26 cellular contexts compared by ENCODE assay signal in the genomic region with DNA sequence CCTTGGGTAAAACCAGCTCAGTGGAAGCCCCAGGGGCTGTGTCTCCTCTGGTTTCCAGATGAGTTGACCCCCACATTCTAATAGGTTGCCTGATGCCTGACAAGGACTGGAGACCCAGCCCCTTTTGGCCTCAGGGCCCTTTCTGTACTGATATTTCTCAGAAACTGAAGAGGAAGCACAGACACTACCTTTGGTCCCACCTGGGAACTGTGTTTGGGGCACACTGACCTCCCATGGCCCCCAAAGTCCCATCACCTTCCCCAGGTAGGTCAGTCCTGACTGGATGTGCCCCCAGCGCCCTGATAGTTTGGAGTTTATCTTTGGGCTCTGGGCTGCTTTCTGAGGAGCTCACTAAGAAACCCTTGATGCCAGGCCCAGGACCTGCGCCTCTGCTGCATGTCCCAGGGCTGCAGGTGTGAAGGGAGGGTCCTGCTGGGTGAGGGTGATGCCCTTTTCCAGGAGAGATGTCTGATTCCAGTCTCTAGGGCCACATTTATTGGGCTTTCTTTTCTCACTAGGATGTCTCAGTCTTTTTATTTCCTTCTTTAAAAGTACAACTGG.
"Had no signal": no experiment of that assay in that cellular context is flagged by ENCODE, and none has a peak within 500 bp of the region (broad histone marks: within the 10 kb centered on the region; RNA-seq: fewer than 3 reads in every experiment).

No MANE protein-coding gene starts in this region.

- H3K27ac Mint-ChIP-seq: activated CD8-positive, alpha-beta T cell treated with anti-CD3 and anti-CD28 coated beads for 36 hours; activated naive CD4-positive, alpha-beta T cell treated with anti-CD3 and anti-CD28 coated beads for 36 hours; activated naive CD8-positive, alpha-beta T cell treated with anti-CD3 and anti-CD28 coated beads for 36 hours; activated naive CD8-positive, alpha-beta T cell treated with anti-CD3 and anti-CD28 coated beads, Interleukin-2, amount 50 U/mL, for 24 hours; activated T-helper 1 cell treated with anti-CD3 and anti-CD28 coated beads, Interleukin-12 subunit alpha, Interleukin-12 subunit beta, Interleukin-2, Interleukin-4 antibody, amounts not matched to agents 30 ng/mL and 10 ng/mL and 1 ng/mL, durations not matched to agents 14 hours and 24 hours and 36 hours; activated T-helper 2 cell treated with anti-CD3 and anti-CD28 coated beads, Interferon-gamma antibody, Interleukin-2, Interleukin-4, amounts not matched to agents 10 μg/mL and 5 μg/mL and 100 μg/mL, durations not matched to agents 14 hours and 24 hours and 36 hours had no signal

- DNase-seq: activated CD4-positive, alpha-beta T cell treated with anti-CD3 and anti-CD28 coated beads for 48 hours; activated CD4-positive, alpha-beta T cell treated with anti-CD3 and anti-CD28 coated beads, Interleukin-2, amount 50 U/mL, for 1 hour; activated CD4-positive, alpha-beta T cell treated with anti-CD3 and anti-CD28 coated beads, Interleukin-2, amount 50 U/mL, for 48 hours; activated CD4-positive, CD25-positive, alpha-beta regulatory T cell; activated CD8-positive, alpha-beta T cell treated with anti-CD3 and anti-CD28 coated beads for 36 hours; activated effector memory CD4-positive, alpha-beta T cell treated with anti-CD3 and anti-CD28 coated beads, Interleukin-2, amount 50 U/mL, for 16 hours; activated naive CD4-positive, alpha-beta T cell treated with anti-CD3 and anti-CD28 coated beads for 36 hours; activated naive CD8-positive, alpha-beta T cell treated with anti-CD3 and anti-CD28 coated beads for 36 hours; activated naive CD8-positive, alpha-beta T cell treated with anti-CD3 and anti-CD28 coated beads, Interleukin-2, amount 50 U/mL, for 24 hours; activated T-cell treated with anti-CD3 and anti-CD28 coated beads, Interleukin-2, amount 50 U/mL, for 1 hour; activated T-cell treated with anti-CD3 and anti-CD28 coated beads, Interleukin-2, amount 50 U/mL, for 48 hours; adrenal gland; amygdala; aorta; body of pancreas; caudate nucleus; cortex of kidney; dermis blood vessel endothelial cell; effector CD4-positive, alpha-beta T cell; esophagus squamous epithelium; foreskin melanocyte; T-helper 2 cell had no signal

- H3K36me3 Mint-ChIP-seq: activated naive CD4-positive, alpha-beta T cell treated with anti-CD3 and anti-CD28 coated beads, Interleukin-2, amount 50 U/mL, for 24 hours; activated naive CD8-positive, alpha-beta T cell treated with anti-CD3 and anti-CD28 coated beads for 36 hours had no signal

- H3K27me3 Mint-ChIP-seq: activated CD8-positive, alpha-beta T cell treated with anti-CD3 and anti-CD28 coated beads for 36 hours; activated naive CD4-positive, alpha-beta T cell treated with anti-CD3 and anti-CD28 coated beads, Interleukin-2, amount 50 U/mL, for 24 hours; activated naive CD8-positive, alpha-beta T cell treated with anti-CD3 and anti-CD28 coated beads for 36 hours; activated naive CD8-positive, alpha-beta T cell treated with anti-CD3 and anti-CD28 coated beads, Interleukin-2, amount 50 U/mL, for 24 hours had no signal

- ATAC-seq: activated CD8-positive, alpha-beta T cell treated with anti-CD3 and anti-CD28 coated beads for 36 hours; activated naive CD8-positive, alpha-beta T cell treated with anti-CD3 and anti-CD28 coated beads, Interleukin-2, amount 50 U/mL, for 24 hours; body of pancreas; gastroesophageal sphincter had no signal

- H3K4me3 Mint-ChIP-seq: activated CD8-positive, alpha-beta T cell treated with anti-CD3 and anti-CD28 coated beads for 36 hours; activated naive CD4-positive, alpha-beta T cell treated with anti-CD3 and anti-CD28 coated beads for 36 hours; activated naive CD4-positive, alpha-beta T cell treated with anti-CD3 and anti-CD28 coated beads, Interleukin-2, amount 50 U/mL, for 24 hours; activated naive CD8-positive, alpha-beta T cell treated with anti-CD3 and anti-CD28 coated beads for 36 hours; activated naive CD8-positive, alpha-beta T cell treated with anti-CD3 and anti-CD28 coated beads, Interleukin-2, amount 50 U/mL, for 24 hours; activated T-helper 1 cell treated with anti-CD3 and anti-CD28 coated beads, Interleukin-12 subunit alpha, Interleukin-12 subunit beta, Interleukin-2, Interleukin-4 antibody, amounts not matched to agents 30 ng/mL and 10 ng/mL and 1 ng/mL, durations not matched to agents 14 hours and 24 hours and 36 hours had no signal

- H3K9me3 Mint-ChIP-seq: activated CD8-positive, alpha-beta T cell treated with anti-CD3 and anti-CD28 coated beads for 36 hours; activated naive CD4-positive, alpha-beta T cell treated with anti-CD3 and anti-CD28 coated beads for 36 hours; activated naive CD4-positive, alpha-beta T cell treated with anti-CD3 and anti-CD28 coated beads, Interleukin-2, amount 50 U/mL, for 24 hours; activated naive CD8-positive, alpha-beta T cell treated with anti-CD3 and anti-CD28 coated beads for 36 hours; activated naive CD8-positive, alpha-beta T cell treated with anti-CD3 and anti-CD28 coated beads, Interleukin-2, amount 50 U/mL, for 24 hours; activated T-helper 1 cell treated with anti-CD3 and anti-CD28 coated beads, Interleukin-12 subunit alpha, Interleukin-12 subunit beta, Interleukin-2, Interleukin-4 antibody, amounts not matched to agents 30 ng/mL and 10 ng/mL and 1 ng/mL, durations not matched to agents 14 hours and 24 hours and 36 hours; activated T-helper 2 cell treated with anti-CD3 and anti-CD28 coated beads, Interferon-gamma antibody, Interleukin-2, Interleukin-4, amounts not matched to agents 10 μg/mL and 5 μg/mL and 100 μg/mL, durations not matched to agents 14 hours and 24 hours and 36 hours had no signal
